19 cellular contexts compared by ENCODE assay signal in genomic region chr14:33452982-33453381, GRCh38.
"Had no signal": no experiment of that assay in that cellular context is flagged by ENCODE, and none has a peak within 500 bp of the region (broad histone marks: within the 10 kb centered on the region; RNA-seq: fewer than 3 reads in every experiment).

No MANE protein-coding gene starts in this region.

- H3K36me3 ChIP-seq: colonic mucosa, esophagus squamous epithelium, gastrocnemius medialis, left ventricle myocardium inferior, transverse colon, vagina had no signal

- H3K36me3 Mint-ChIP-seq: activated CD4-positive, alpha-beta memory T cell treated with anti-CD3 and anti-CD28 coated beads for 36 hours; activated naive CD4-positive, alpha-beta T cell treated with anti-CD3 and anti-CD28 coated beads, Interleukin-2, amount 10 ng/mL, durations not matched to agents 7 days and 5 days; natural killer cell; stimulated activated naive B cell treated with anti-CD40 and anti-IgM and Interleukin-4, amounts not matched to agents 10 μg/mL and 1 μg/mL and 100 μg/mL, for 72 hours had no signal

- H3K4me3 ChIP-seq: colonic mucosa, esophagus squamous epithelium, gastrocnemius medialis, left ventricle myocardium inferior, transverse colon, vagina had no signal

- H3K27ac ChIP-seq: esophagus squamous epithelium, gastrocnemius medialis, left ventricle myocardium inferior, vagina had no signal

- H3K9me3 Mint-ChIP-seq: activated CD4-positive, alpha-beta memory T cell treated with anti-CD3 and anti-CD28 coated beads for 36 hours; activated naive CD4-positive, alpha-beta T cell treated with anti-CD3 and anti-CD28 coated beads, Interleukin-2, amount 10 ng/mL, durations not matched to agents 7 days and 5 days; stimulated activated naive B cell treated with anti-CD40 and anti-IgM and Interleukin-4, amounts not matched to agents 10 μg/mL and 1 μg/mL and 100 μg/mL, for 72 hours had no signal

- H3K9me3 ChIP-seq: colonic mucosa, esophagus squamous epithelium, gastrocnemius medialis, left ventricle myocardium inferior, transverse colon, vagina had no signal

- FAIRE-seq: bronchial epithelial cell had no signal

- H3K4me3 Mint-ChIP-seq: activated CD4-positive, alpha-beta memory T cell treated with anti-CD3 and anti-CD28 coated beads for 36 hours; activated naive CD4-positive, alpha-beta T cell treated with anti-CD3 and anti-CD28 coated beads, Interleukin-2, amount 10 ng/mL, durations not matched to agents 7 days and 5 days; natural killer cell; stimulated activated naive B cell treated with anti-CD40 and anti-IgM and Interleukin-4, amounts not matched to agents 10 μg/mL and 1 μg/mL and 100 μg/mL, for 72 hours had no signal

- H3K27ac Mint-ChIP-seq: activated CD4-positive, alpha-beta memory T cell treated with anti-CD3 and anti-CD28 coated beads for 36 hours; activated naive CD4-positive, alpha-beta T cell treated with anti-CD3 and anti-CD28 coated beads, Interleukin-2, amount 10 ng/mL, durations not matched to agents 7 days and 5 days; natural killer cell; stimulated activated naive B cell treated with anti-CD40 and anti-IgM and Interleukin-4, amounts not matched to agents 10 μg/mL and 1 μg/mL and 100 μg/mL, for 72 hours had no signal

- H3K4me1 ChIP-seq: colonic mucosa had no signal

- H3K27me3 Mint-ChIP-seq: activated CD4-positive, alpha-beta memory T cell treated with anti-CD3 and anti-CD28 coated beads for 36 hours; activated naive CD4-positive, alpha-beta T cell treated with anti-CD3 and anti-CD28 coated beads, Interleukin-2, amount 10 ng/mL, durations not matched to agents 7 days and 5 days; stimulated activated naive B cell treated with anti-CD40 and anti-IgM and Interleukin-4, amounts not matched to agents 10 μg/mL and 1 μg/mL and 100 μg/mL, for 72 hours had no signal

- H3K4me1 Mint-ChIP-seq: stimulated activated naive B cell treated with anti-CD40 and anti-IgM and Interleukin-4, amounts not matched to agents 10 μg/mL and 1 μg/mL and 100 μg/mL, for 72 hours had no signal

- H3K27me3 ChIP-seq: colonic mucosa, esophagus squamous epithelium, gastrocnemius medialis, transverse colon, vagina had no signal

- DNase-seq: activated CD4-positive, alpha-beta memory T cell treated with anti-CD3 and anti-CD28 coated beads for 36 hours; activated CD4-positive, alpha-beta T cell treated with anti-CD3 and anti-CD28 coated beads for 48 hours; activated naive CD4-positive, alpha-beta T cell treated with anti-CD3 and anti-CD28 coated beads, Interleukin-2, amount 10 ng/mL, durations not matched to agents 7 days and 5 days; activated T-cell treated with anti-CD3 and anti-CD28 coated beads, Interleukin-2, amount 50 U/mL, for 48 hours; amygdala; colonic mucosa; esophagus squamous epithelium; gastrocnemius medialis; hippocampal formation; left ventricle myocardium inferior; midbrain; natural killer cell; retina; stimulated activated CD4-positive, alpha-beta T cell treated with anti-CD3 and anti-CD28 coated beads, Interleukin-2, amount 100 ng/mL, for 48 hours; stimulated activated CD8-positive, alpha-beta memory T cell treated with anti-CD3 and anti-CD28 coated beads, Interleukin-4, amount 100 ng/mL, for 48 hours; stimulated activated naive B cell treated with anti-CD40 and anti-IgM and Interleukin-4, amounts not matched to agents 10 μg/mL and 1 μg/mL and 100 μg/mL, for 72 hours; transverse colon had no signal
